ENCODE assay signal across 9 cellular contexts in genomic region chr6:109794201-109794926, GRCh38.
DNase-seq lines count a peak whose midpoint lies in the region; ATAC-seq and TF ChIP-seq lines count a peak whose summit lies in the region.
"Had no signal": no experiment of that assay in that cellular context is flagged by ENCODE, and none has a peak within 500 bp of the region (broad histone marks: within the 10 kb centered on the region; RNA-seq: fewer than 3 reads in every experiment).

No MANE protein-coding gene starts in this region.

- TF ChIP-seq CTCF in heart left ventricle (IDR thresholded peaks at IDR 0.05) (no peak), thyroid gland (IDR thresholded peaks at IDR 0.05) (no peak)

- TF ChIP-seq POLR2A in heart left ventricle (IDR thresholded peaks at IDR 0.05) (no peak), thyroid gland (IDR thresholded peaks at IDR 0.05) (no peak)

- H3K36me3 ChIP-seq in heart left ventricle (peaks cover 0 to 35% (median 10%) of the 10 kb centered on the region in 9 donors), thyroid gland (peaks cover 0 to 3% of the 10 kb centered on the region in 2 donors)

- 77 to 79% (median 78%) methylated on average over 6 of the region's 6 CpGs for WGBS in heart left ventricle, 4 donors
- 82 to 85% methylated on average over 6 of the region's 6 CpGs for WGBS in thyroid gland, 2 donors

- H3K27ac ChIP-seq in heart left ventricle, result peak overlapping the region in 11 of 12 donors; percentile 14 to 66 (median 56)
- peak overlapping the region in 2 of 3 donors; percentile 4 to 47 for H3K27ac ChIP-seq in thyroid gland
- H3K27ac ChIP-seq: BLaER1 had no signal

- intact Hi-C loops in heart left ventricle (cut with DNase I) (loop anchor here in 2 of 10 donors (5.0 to 10.0 kb wide), 2 partner anchors 87 to 240 kb away; no protein-coding TSS in a partner anchor), thyroid gland (cut with DNase I) (no loop called here)

- ATAC-seq in heart left ventricle, result peak; percentile 9 to 36 (median 24)
- no peak for ATAC-seq in activated CD4-positive, CD25-positive, alpha-beta regulatory T cell treated with anti-CD3 and anti-CD28 coated beads, Interleukin-2, amount 50 U/mL, for 24 hours

- H3K9me3 ChIP-seq in heart left ventricle (no peaks in the 10 kb centered on the region), thyroid gland (no peaks in the 10 kb centered on the region)
- H3K9me3 ChIP-seq: BLaER1 had no signal

- H3K4me3 ChIP-seq in heart left ventricle, result no peak overlapping the region
- no peak overlapping the region for H3K4me3 ChIP-seq in thyroid gland (replicated peaks in 1 of 3)
- H3K4me3 ChIP-seq: BLaER1 had no signal

- H3K27me3 ChIP-seq in heart left ventricle (no peaks in the 10 kb centered on the region), thyroid gland (no peaks in the 10 kb centered on the region)
- H3K27me3 ChIP-seq: BLaER1 had no signal

- peak; percentile 61 for DNase-seq in NCI-H345 (lab: John Stamatoyannopoulos, UW)
- DNase-seq in NCI-H345 treated with DMSO at 0.1 percent for 48 hours (lab: John Stamatoyannopoulos, UW; ENCODE audit: unreplicated experiment), result no peak
- DNase-seq in SHP77 treated with DMSO at 0.1 percent for 48 hours (lab: John Stamatoyannopoulos, UW), result peak; percentile 71
- DNase-seq in heart left ventricle, result no peak
- DNase-seq in thyroid gland, result no peak
- DNase-seq in dedifferentiated amniotic fluid mesenchymal stem cell (ENCODE audit: extremely low spot score), result no peak
- no peak for DNase-seq in activated CD4-positive, alpha-beta T cell treated with anti-CD3 and anti-CD28 coated beads, Interleukin-2, amount 50 U/mL, for 48 hours

- H3K4me1 ChIP-seq in heart left ventricle (peaks cover 3 to 18% (median 12%) of the 10 kb centered on the region in 12 donors), thyroid gland (peaks cover 8 to 16% of the 10 kb centered on the region in 2 donors)
- H3K4me1 ChIP-seq: BLaER1 had no signal

Comparison
In these comparisons a context has a peak if more than half of its experiments do, and no peak if none do; other contexts are left out.
1. DNase-seq: peak in NCI-H345 (single experiment) and SHP77 treated with DMSO at 0.1 percent for 48 hours (single experiment); none in NCI-H345 treated with DMSO at 0.1 percent for 48 hours (single experiment), heart left ventricle (0 of 5), thyroid gland (0 of 2), dedifferentiated amniotic fluid mesenchymal stem cell (single experiment) and activated CD4-positive, alpha-beta T cell treated with anti-CD3 and anti-CD28 coated beads, Interleukin-2, amount 50 U/mL, for 48 hours (0 of 2).
2. ATAC-seq: peak in heart left ventricle (4 of 4); none in activated CD4-positive, CD25-positive, alpha-beta regulatory T cell treated with anti-CD3 and anti-CD28 coated beads, Interleukin-2, amount 50 U/mL, for 24 hours (0 of 2).